ENCODE assay signal across 8 cellular contexts in the genomic region with DNA sequence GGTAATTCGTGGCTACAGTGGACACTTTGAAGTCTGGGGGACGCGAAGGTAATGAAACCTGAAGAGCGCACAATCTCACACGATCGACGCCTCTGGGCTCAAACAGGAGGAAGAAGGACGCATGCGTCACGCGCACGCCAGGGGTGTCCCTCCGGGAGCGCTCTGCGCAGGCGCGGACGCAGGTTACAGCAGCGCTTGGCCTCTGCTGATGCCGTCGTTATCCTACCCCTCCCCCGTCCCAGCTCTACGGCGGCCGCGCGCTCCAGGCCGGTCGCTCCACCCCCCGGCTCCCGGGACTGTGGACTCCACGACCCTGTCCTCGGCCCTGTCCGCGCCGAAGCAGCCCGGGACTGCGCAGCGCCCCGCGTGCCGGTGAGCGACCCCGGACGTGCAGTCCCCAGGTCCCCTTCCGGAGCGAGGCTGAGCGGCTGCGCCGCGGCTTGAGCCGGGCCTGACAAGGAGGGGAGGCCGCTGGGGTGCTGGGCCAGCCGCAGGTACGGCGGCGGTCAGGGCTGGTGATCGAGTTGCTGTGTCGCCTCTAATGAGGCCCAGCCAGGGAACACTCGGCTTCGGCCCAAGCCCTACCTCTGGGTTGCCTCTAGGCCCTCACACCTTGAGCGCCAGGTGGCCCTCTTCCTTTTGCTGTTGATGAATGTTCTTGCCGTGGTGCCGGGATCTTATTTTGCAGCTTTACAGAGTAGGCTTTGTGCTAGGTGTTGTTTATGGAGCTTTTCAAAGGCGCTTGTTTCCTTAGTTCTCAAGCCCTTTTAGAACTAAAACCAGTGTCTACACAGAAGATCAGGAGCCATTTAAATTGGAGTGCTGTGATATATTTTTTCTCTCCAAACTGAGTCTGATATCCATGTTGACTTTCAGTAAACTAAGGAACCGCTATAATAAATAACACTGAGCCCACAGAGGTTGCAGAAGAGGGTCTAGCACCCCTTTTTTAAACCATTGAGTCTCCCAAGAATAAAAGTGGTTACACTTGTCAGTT. TPM values are rescaled to one million over a fixed set of nuclear protein-coding genes. Genes with fewer than 3 reads are reported as not detected.
DNase-seq lines count a peak whose midpoint lies in the region; FAIRE-seq and TF ChIP-seq lines count a peak whose summit lies in the region.

A gene (plus strand): TSS at position 241 of the 997 bp plus-strand sequence. CDS start 3,517 bp downstream, outside the sequence.

- H4K91ac ChIP-seq in H9 (ENCODE audit: insufficient read length, low read depth, low read length): no peak within 1 kb of the TSS

- H3K36me3 Mint-ChIP-seq in H9 (ENCODE audit: insufficient read depth in 1 of 3, low read depth in 3 of 3) (peaks cover 0 to 24% (median 0%) of the 10 kb centered on the region in 3 experiments; a peak in 5 of 7 replicates), neural crest cell (ENCODE audit: low read depth) (no peaks in the 10 kb centered on the region)

- peak within 1 kb of the TSS; percentile 77 to 82 for H3K4me3 ChIP-seq in foreskin fibroblast (ENCODE audit: low read depth in 1 of 2, low read length in 2 of 2)
- H3K4me3 ChIP-seq in stomach smooth muscle (ENCODE audit: low read length in 2 of 2): peak within 1 kb of the TSS; percentile 79 to 96

- H3K56ac ChIP-seq in H9 (ENCODE audit: insufficient read length, low read depth, low read length): no peak within 1 kb of the TSS

- H3K36me3 ChIP-seq in stomach smooth muscle (ENCODE audit: control insufficient read depth in 2 of 2, insufficient read depth in 2 of 2, low read length in 2 of 2): no peaks in the 10 kb centered on the region

- H2AK5ac ChIP-seq in H9 (ENCODE audit: insufficient read length, low read length): no peak within 1 kb of the TSS

- TF ChIP-seq CTCF in H9 (conservative IDR thresholded peaks at IDR 0.05) (peak; percentile 34; the same call in 1 of the 3 replicates), foreskin fibroblast (IDR thresholded peaks at IDR 0.05; ENCODE audit: low read depth, low read length) (no peak), neural crest cell (conservative IDR thresholded peaks at IDR 0.05) (peak; percentile 32)

- no peaks in the 10 kb centered on the region for H4K20me1 ChIP-seq in H9 (ENCODE audit: control insufficient read depth, insufficient read depth, insufficient read length)

- H3K27me3 Mint-ChIP-seq in H9 (ENCODE audit: low read depth): peaks cover 7% of the 10 kb centered on the region
- H3K27me3 Mint-ChIP-seq in neural crest cell (ENCODE audit: low read depth): peaks cover 49% of the 10 kb centered on the region

- no peak within 1 kb of the TSS for H3K23ac ChIP-seq in H9 (ENCODE audit: insufficient read length, low read depth, low read length)

- H3K4me2 ChIP-seq in H9 (ENCODE audit: insufficient read depth, insufficient read length, low read length): peak within 1 kb of the TSS; percentile 85

- peak within 1 kb of the TSS; percentile 77 for H3K18ac ChIP-seq in H9 (ENCODE audit: insufficient read length, low read depth, low read length)

- H2AFZ ChIP-seq in H9 (ENCODE audit: low read length): peak within 1 kb of the TSS; percentile 48

- H3K4me1 Mint-ChIP-seq in H9: peaks cover 22 to 35% of the 10 kb centered on the region in 2 experiments
- H3K4me1 Mint-ChIP-seq in neural crest cell: peaks cover 23% of the 10 kb centered on the region

- H3K79me1 ChIP-seq in H9 (ENCODE audit: insufficient read depth, low read depth, low read length, poor library complexity, severe bottlenecking): no peaks in the 10 kb centered on the region

- H3K27ac ChIP-seq in H9 (ENCODE audit: insufficient read length, low read depth, low read length): peak within 1 kb of the TSS; percentile 19
- peak within 1 kb of the TSS; percentile 85 for H3K27ac ChIP-seq in stomach smooth muscle (ENCODE audit: low read length)

- H3K23me2 ChIP-seq in H9 (ENCODE audit: insufficient read length, low read depth, low read length, poor library complexity, severe bottlenecking): peaks cover 15% of the 10 kb centered on the region

- H2BK5ac ChIP-seq in H9 (ENCODE audit: insufficient read length, low read length): no peak within 1 kb of the TSS

- no peak within 1 kb of the TSS for H4K8ac ChIP-seq in H9 (replicated peaks; ENCODE audit: insufficient read length, low read depth, low read length)

- H3K27me3 ChIP-seq in H9 (ENCODE audit: insufficient read depth, low read length): no peaks in the 10 kb centered on the region
- H3K27me3 ChIP-seq in stomach smooth muscle (ENCODE audit: control insufficient read depth in 1 of 2, insufficient read depth in 2 of 2, low read length in 2 of 2): peaks cover 0 to 2% of the 10 kb centered on the region in 2 donors

- H4K5ac ChIP-seq in H9 (ENCODE audit: insufficient read length, low read depth, low read length): no peak within 1 kb of the TSS

- WGBS in H9 (ENCODE audit: extremely low coverage, insufficient read length, low lambda C conversion rate): no CpG with 5 or more reads among the region's 66 CpGs

- H3K9ac ChIP-seq in H9 (ENCODE audit: extremely low read depth, insufficient read length, low read length): peak within 1 kb of the TSS; percentile 66
- peak within 1 kb of the TSS; percentile 79 to 94 for H3K9ac ChIP-seq in stomach smooth muscle (ENCODE audit: low read length in 2 of 2)

- H2BK15ac ChIP-seq in H9 (ENCODE audit: low read depth, low read length): no peak within 1 kb of the TSS

- H3K9me3 Mint-ChIP-seq in H9 (no peaks in the 10 kb centered on the region; a peak in 1 of 5 replicates), neural crest cell (no peaks in the 10 kb centered on the region)

- no peak within 1 kb of the TSS for H3T11ph ChIP-seq in H9 (ENCODE audit: low read length)

- H3K4me3 Mint-ChIP-seq in H9 (peak within 1 kb of the TSS; percentile 79 to 92), neural crest cell (peak within 1 kb of the TSS; percentile 94)

- no peak within 1 kb of the TSS for H3K4ac ChIP-seq in H9 (ENCODE audit: low read depth, low read length)

- no peaks in the 10 kb centered on the region for H3K9me3 ChIP-seq in H9 (ENCODE audit: control insufficient read depth, low read depth, low read length)
- no peaks in the 10 kb centered on the region for H3K9me3 ChIP-seq in stomach smooth muscle (ENCODE audit: control insufficient read depth in 2 of 2, low read length in 2 of 2)

- H2BK12ac ChIP-seq in H9 (ENCODE audit: insufficient read length, low read depth, low read length): no peak within 1 kb of the TSS

- H3K27ac Mint-ChIP-seq in H9: peak within 1 kb of the TSS; percentile 96 to 97 (median 96)
- peak within 1 kb of the TSS; percentile 96 for H3K27ac Mint-ChIP-seq in neural crest cell (ENCODE audit: unreplicated experiment)

- H3K79me2 ChIP-seq in H9 (ENCODE audit: insufficient read depth, low read length): peaks cover 3% of the 10 kb centered on the region; the same call in 1 of the 2 replicates

- FAIRE-seq in G401.6 (lab: Jason Lieb, UNC): peak; percentile 93

- peak; percentile 96 for DNase-seq in H9
- peak; percentile 98 for DNase-seq in M059J (ENCODE audit: low read depth)
- DNase-seq in SHP77 treated with DMSO at 0.1 percent for 48 hours (lab: John Stamatoyannopoulos, UW): peak; percentile 97
- peak; percentile 92 for DNase-seq in activated gamma-delta T cell treated with anti-CD3 and anti-CD28 coated beads, Interleukin-2, amount 50 U/mL, for 16 hours (ENCODE audit: low read depth)
- peak; percentile 95 to 99 for DNase-seq in foreskin fibroblast
- peak; percentile 91 for DNase-seq in neural crest cell (ENCODE audit: low read depth, low spot score)

- peak within 1 kb of the TSS; percentile 88 for H3K14ac ChIP-seq in H9 (ENCODE audit: insufficient read depth, low read length)

- no peak within 1 kb of the TSS for H2BK120ac ChIP-seq in H9 (ENCODE audit: low read depth, low read length, poor library complexity, severe bottlenecking)

- peaks cover 3% of the 10 kb centered on the region; the same call in 1 of the 2 replicates for H3K4me1 ChIP-seq in H9 (ENCODE audit: insufficient read depth, low read length)
- peaks cover 4% of the 10 kb centered on the region for H3K4me1 ChIP-seq in stomach smooth muscle (ENCODE audit: control insufficient read depth, insufficient read depth, low read length)

- H2BK20ac ChIP-seq in H9 (ENCODE audit: low read depth, low read length, poor library complexity, severe bottlenecking): no peak within 1 kb of the TSS

RNA-seq across cellular contexts. Expression of the gene that starts here (rescaled TPM):
- total RNA-seq in H9 (2021) (28.4 and 32.6 TPM in 2 replicates), neural crest cell (31.8 and 35.0 TPM in 2 replicates)
- total RNA-seq in M059J (2014; rRNA removed; shearing (Covaris generic)): 125 and 171 TPM in 2 replicates

Comparison
In these comparisons a context has a peak if more than half of its experiments do, and no peak if none do; other contexts are left out.
1. Peak in every context shown above with its lines: DNase-seq, H3K4me3 ChIP-seq and H3K27ac ChIP-seq.